In genomic region chr4:118988635-118988972, GRCh38 we compare ENCODE assay signal across 19 cellular contexts.
DNase-seq lines count a peak whose midpoint lies in the region; ATAC-seq and TF ChIP-seq lines count a peak whose summit lies in the region.
"Had no signal": no experiment of that assay in that cellular context is flagged by ENCODE, and none has a peak within 500 bp of the region (broad histone marks: within the 10 kb centered on the region; RNA-seq: fewer than 3 reads in every experiment).

No MANE protein-coding gene starts in this region.

- H3K9me3 ChIP-seq in left ventricle myocardium inferior (replicated peaks) (no peaks in the 10 kb centered on the region), esophagus squamous epithelium (no peaks in the 10 kb centered on the region), sigmoid colon (no peaks in the 10 kb centered on the region), uterus (no peaks in the 10 kb centered on the region)

- H3K36me3 ChIP-seq in left ventricle myocardium inferior (no peaks in the 10 kb centered on the region), esophagus squamous epithelium (no peaks in the 10 kb centered on the region), sigmoid colon (no peaks in the 10 kb centered on the region), uterus (no peaks in the 10 kb centered on the region)

- DNase-seq in left ventricle myocardium inferior (no peak), Right ventricle myocardium superior (no peak), esophagus squamous epithelium (lab: John Stamatoyannopoulos, UW) (no peak), sigmoid colon (no peak), uterus (no peak), iPS-NIHi11 (ENCODE audit: low spot score) (no peak), NCI-H146 (lab: John Stamatoyannopoulos, UW) (no peak)
- DNase-seq in activated CD8-positive, alpha-beta memory T cell treated with anti-CD3 and anti-CD28 coated beads for 24 hours, result no peak
- DNase-seq: ACHN; activated CD4-positive, alpha-beta memory T cell treated with anti-CD3 and anti-CD28 coated beads for 36 hours; activated T-cell treated with anti-CD3 and anti-CD28 coated beads, Interleukin-2, amount 50 U/mL, for 48 hours; CD4-positive, alpha-beta T cell; cerebellar nuclear complex; Kasumi-1; NCI-H187; NCI-H510A treated with DMSO at 0.1 percent for 48 hours; OCI-M1; SW 1271 had no signal

- H3K4me3 ChIP-seq in left ventricle myocardium inferior, result no peak overlapping the region
- no peak overlapping the region for H3K4me3 ChIP-seq in esophagus squamous epithelium
- H3K4me3 ChIP-seq in sigmoid colon, result no peak overlapping the region
- H3K4me3 ChIP-seq in uterus, result no peak overlapping the region

- TF ChIP-seq EP300 in sigmoid colon (IDR thresholded peaks at IDR 0.05), result no peak

- WGBS in esophagus squamous epithelium, 2 donors, result 87% methylated on average over 4 of the region's 4 CpGs
- WGBS in sigmoid colon, 2 donors, result 97% methylated on average over 4 of the region's 4 CpGs

- H3K4me1 ChIP-seq in left ventricle myocardium inferior, result peaks cover 90% of the 10 kb centered on the region
- H3K4me1 ChIP-seq in esophagus squamous epithelium, result peaks cover 0 to 61% (median 18%) of the 10 kb centered on the region in 3 donors
- H3K4me1 ChIP-seq in sigmoid colon, result peaks cover 0 to 100% (median 90%) of the 10 kb centered on the region in 4 donors
- peaks cover 0 to 4% of the 10 kb centered on the region in 2 donors for H3K4me1 ChIP-seq in uterus
- H3K4me1 ChIP-seq: parathyroid adenoma had no signal

- TF ChIP-seq CTCF in left ventricle myocardium inferior (IDR thresholded peaks at IDR 0.05; ENCODE audit: borderline replicate concordance), result no peak
- TF ChIP-seq CTCF in esophagus squamous epithelium (IDR thresholded peaks at IDR 0.05), result no peak
- no peak for TF ChIP-seq CTCF in sigmoid colon (IDR thresholded peaks at IDR 0.05)
- TF ChIP-seq CTCF in uterus (IDR thresholded peaks at IDR 0.05), result no peak

- TF ChIP-seq POLR2A in esophagus squamous epithelium (IDR thresholded peaks at IDR 0.05) (no peak), sigmoid colon (IDR thresholded peaks at IDR 0.05) (no peak), uterus (IDR thresholded peaks at IDR 0.05) (no peak)

- intact Hi-C loops in left ventricle myocardium inferior (cut with micrococcal nuclease) (no loop called here), Right ventricle myocardium superior (cut with DNase I) (loop anchor here (10.0 kb wide), 2 partner anchors 56 to 166 kb away; no protein-coding TSS in a partner anchor), esophagus squamous epithelium (cut with DNase I) (loop anchor here (10.0 kb wide), 2 partner anchors 46 to 306 kb away; no protein-coding TSS in a partner anchor), sigmoid colon (cut with DNase I) (loop anchor here (10.0 kb wide), 1 partner anchor 1066 kb away; no protein-coding TSS in a partner anchor), uterus (cut with DNase I; ENCODE audit: low total_unique reads) (loop anchor here (10.0 kb wide), 1 partner anchor 46 kb away; no protein-coding TSS in a partner anchor)

- H3K27me3 ChIP-seq in left ventricle myocardium inferior (ENCODE audit: low read depth) (no peaks in the 10 kb centered on the region), esophagus squamous epithelium (no peaks in the 10 kb centered on the region), sigmoid colon (no peaks in the 10 kb centered on the region), uterus (no peaks in the 10 kb centered on the region)

- no peak for ATAC-seq in Right ventricle myocardium superior (ENCODE audit: poor library complexity)

- H3K27ac ChIP-seq in left ventricle myocardium inferior (replicated peaks), result peak overlapping the region; percentile 65
- peak overlapping the region; percentile 76 to 92 (median 90) for H3K27ac ChIP-seq in esophagus squamous epithelium
- peak overlapping the region; percentile 84 to 90 (median 87) for H3K27ac ChIP-seq in sigmoid colon
- peak overlapping the region; percentile 82 to 98 for H3K27ac ChIP-seq in uterus
- H3K27ac ChIP-seq: parathyroid adenoma had no signal
